ENCODE assay signal across 8 cellular contexts in genomic region chr18:69935319-69936190, GRCh38. TPM values are rescaled to one million over a fixed set of nuclear protein-coding genes. Genes with fewer than 3 reads are reported as not detected.
DNase-seq lines count a peak whose midpoint lies in the region; ATAC-seq and TF ChIP-seq lines count a peak whose summit lies in the region.
"Had no signal": no experiment of that assay in that cellular context is flagged by ENCODE, and none has a peak within 500 bp of the region (broad histone marks: within the 10 kb centered on the region; RNA-seq: fewer than 3 reads in every experiment).

No MANE protein-coding gene starts in this region.

- H3K27ac ChIP-seq in esophagus muscularis mucosa (replicated peaks in 1 of 4), result no peak overlapping the region
- H3K27ac ChIP-seq: VCaP had no signal

- TF ChIP-seq POLR2A in esophagus muscularis mucosa (IDR thresholded peaks at IDR 0.05; ENCODE audit: low read depth), result no peak

- H3K27me3 Mint-ChIP-seq in natural killer cell (ENCODE audit: low read depth in 2 of 2), result no peaks in the 10 kb centered on the region

- no peaks in the 10 kb centered on the region for H3K9me3 ChIP-seq in esophagus muscularis mucosa

- intact Hi-C loops in natural killer cell (cut with micrococcal nuclease), result loop anchor here (1.0 to 5.0 kb wide), 4 partner anchors 12 to 213 kb away; partner anchors contain the start of gene CD226
- intact Hi-C loops in esophagus muscularis mucosa (cut with DNase I), result no loop called here

- WGBS in esophagus muscularis mucosa, result 84% methylated on average over 12 of the region's 12 CpGs

- TF ChIP-seq EP300 in esophagus muscularis mucosa (IDR thresholded peaks at IDR 0.05), result no peak

- no peak overlapping the region for H3K4me3 ChIP-seq in esophagus muscularis mucosa

- ATAC-seq in GM21390 (IDR thresholded peaks at IDR 0.05; ENCODE audit: unreplicated experiment), result peak; percentile 93
- peak; percentile 93 for ATAC-seq in HG03571 (IDR thresholded peaks at IDR 0.05; ENCODE audit: unreplicated experiment)
- ATAC-seq in natural killer cell, result peak; percentile 89 to 96 (median 95)

- TF ChIP-seq CTCF in natural killer cell (IDR thresholded peaks at IDR 0.05) (no peak), esophagus muscularis mucosa (IDR thresholded peaks at IDR 0.05) (no peak)

- H3K27me3 ChIP-seq in esophagus muscularis mucosa, result no peaks in the 10 kb centered on the region

- H3K36me3 Mint-ChIP-seq in natural killer cell, result peaks cover under 1% of the 10 kb centered on the region

- peaks cover 16 to 20% of the 10 kb centered on the region in 2 donors for H3K4me1 Mint-ChIP-seq in natural killer cell

- peaks cover 0 to 2% of the 10 kb centered on the region in 2 donors for H3K9me3 Mint-ChIP-seq in natural killer cell

- H3K4me1 ChIP-seq in esophagus muscularis mucosa, result peaks cover 0 to 4% (median 0%) of the 10 kb centered on the region in 4 donors

- peak; percentile 86 to 87 for DNase-seq in activated T-cell treated with anti-CD3 and anti-CD28 coated beads, Interleukin-2, amount 50 U/mL, for 48 hours
- DNase-seq in natural killer cell (peak; percentile 87), nucleus accumbens (lab: John Stamatoyannopoulos, UW) (no peak), esophagus muscularis mucosa (ENCODE audit: extremely low spot score) (no peak), NCI-H1417 (lab: John Stamatoyannopoulos, UW) (no peak)

- no peak overlapping the region for H3K27ac Mint-ChIP-seq in natural killer cell

- H3K4me3 Mint-ChIP-seq in natural killer cell, result no peak overlapping the region

- H3K36me3 ChIP-seq in esophagus muscularis mucosa, result no peaks in the 10 kb centered on the region

RNA-seq across cellular contexts. Expression of gene CD226, which starts 12.1 kb away (rescaled TPM):
- 100 to 1,000 TPM; 151 to 178 (median 162) TPM for total RNA-seq in natural killer cell
- 1 to 10 TPM in 1 of 4 donors, under 1 TPM in 3; 0.17 to 2.7 (median 0.34) TPM for total RNA-seq in esophagus muscularis mucosa

Comparison
In these comparisons a context has a peak if more than half of its experiments do, and no peak if none do; other contexts are left out.
1. DNase-seq: peak in activated T-cell treated with anti-CD3 and anti-CD28 coated beads, Interleukin-2, amount 50 U/mL, for 48 hours (2 of 2) and natural killer cell (single experiment); none in nucleus accumbens (0 of 56), esophagus muscularis mucosa (single experiment) and NCI-H1417 (0 of 3).
2. RNA of gene CD226, which starts 12.1 kb away (total RNA-seq): 151 to 178 TPM in natural killer cell; 0.17 to 2.7 TPM in esophagus muscularis mucosa; every median in the first group is over 10 times any median in the second.
3. Peak in every context shown above with its lines, with median percentiles within 50 percentile points of each other: ATAC-seq.